22 cellular contexts compared by ENCODE assay signal in genomic region chr16:57264381-57264780, GRCh38. TPM values are rescaled to one million over a fixed set of nuclear protein-coding genes. Genes with fewer than 3 reads are reported as not detected.
DNase-seq lines count a peak whose midpoint lies in the region; ATAC-seq and TF ChIP-seq lines count a peak whose summit lies in the region.
"Had no signal": no experiment of that assay in that cellular context is flagged by ENCODE, and none has a peak within 500 bp of the region (broad histone marks: within the 10 kb centered on the region; RNA-seq: fewer than 3 reads in every experiment).

No MANE protein-coding gene starts in this region.

- peak overlapping the region in 8 of 9 donors; percentile 59 to 97 (median 84) for H3K27ac Mint-ChIP-seq in naive thymus-derived CD4-positive, alpha-beta T cell
- no peak overlapping the region for H3K27ac Mint-ChIP-seq in activated T-helper 17 cell treated with anti-CD3 and anti-CD28 coated beads, Interleukin-2, amount 50 U/mL, for 72 hours
- H3K27ac Mint-ChIP-seq: activated CD4-positive, alpha-beta memory T cell treated with anti-CD3 and anti-CD28 coated beads, Interleukin-2, amount 10 ng/mL, durations not matched to agents 7 days and 5 days had no signal

- intact Hi-C loops in naive thymus-derived CD4-positive, alpha-beta T cell (cut with micrococcal nuclease) = no loop called here

- POLR2A ChIA-PET in naive thymus-derived CD4-positive, alpha-beta T cell (lab: Charles Lee) = interaction anchor here (1.3 to 5.4 kb wide), 3 partner anchors 12 to 18 kb away, joined by 3 to 36 read pairs (median 35); partner anchors contain the start of gene ARL2BP

- H3K9me3 ChIP-seq in naive thymus-derived CD4-positive, alpha-beta T cell (ENCODE audit: control insufficient read depth in 2 of 3, low read length in 3 of 3) = no peaks in the 10 kb centered on the region
- no peaks in the 10 kb centered on the region for H3K9me3 ChIP-seq in upper lobe of left lung
- H3K9me3 ChIP-seq: testis had no signal

- CTCF ChIA-PET in naive thymus-derived CD4-positive, alpha-beta T cell (lab: Charles Lee) = interaction anchor here (0.6 to 1.0 kb wide), 3 partner anchors 9 to 153 kb away, joined by 3 to 4 read pairs (median 3); no protein-coding TSS in a partner anchor

- H3K36me3 Mint-ChIP-seq in naive thymus-derived CD4-positive, alpha-beta T cell = no peaks in the 10 kb centered on the region
- H3K36me3 Mint-ChIP-seq in activated T-helper 17 cell treated with anti-CD3 and anti-CD28 coated beads, Interleukin-2, amount 50 U/mL, for 72 hours (ENCODE audit: low read depth) = no peaks in the 10 kb centered on the region

- no peak for ATAC-seq in naive thymus-derived CD4-positive, alpha-beta T cell
- ATAC-seq in upper lobe of left lung (ENCODE audit: low FRiP score in 2 of 2) (no peak), HG03439 (IDR thresholded peaks at IDR 0.05; ENCODE audit: unreplicated experiment) (no peak)
- no peak for ATAC-seq in activated T-helper 17 cell treated with anti-CD3 and anti-CD28 coated beads, Interleukin-2, amount 50 U/mL, for 72 hours (replicated peaks)

- H3K4me1 ChIP-seq in naive thymus-derived CD4-positive, alpha-beta T cell (ENCODE audit: control insufficient read depth in 2 of 2, insufficient read depth in 2 of 2, low read length in 2 of 2) = peaks cover 14 to 56% of the 10 kb centered on the region in 2 donors
- peaks cover 40 to 84% (median 78%) of the 10 kb centered on the region in 4 donors for H3K4me1 ChIP-seq in upper lobe of left lung

- TF ChIP-seq EP300 in upper lobe of left lung (IDR thresholded peaks at IDR 0.05) = no peak

- no peaks in the 10 kb centered on the region for H3K9me3 Mint-ChIP-seq in naive thymus-derived CD4-positive, alpha-beta T cell
- H3K9me3 Mint-ChIP-seq in activated T-helper 17 cell treated with anti-CD3 and anti-CD28 coated beads, Interleukin-2, amount 50 U/mL, for 72 hours = no peaks in the 10 kb centered on the region
- H3K9me3 Mint-ChIP-seq: activated CD4-positive, alpha-beta memory T cell treated with anti-CD3 and anti-CD28 coated beads, Interleukin-2, amount 10 ng/mL, durations not matched to agents 7 days and 5 days; central memory CD8-positive, alpha-beta T cell had no signal

- no peak overlapping the region for H3K27ac ChIP-seq in coronary artery
- H3K27ac ChIP-seq in naive thymus-derived CD4-positive, alpha-beta T cell (ENCODE audit: low read depth, low read length) = peak overlapping the region; percentile 32
- peak overlapping the region; percentile 74 to 93 (median 88) for H3K27ac ChIP-seq in upper lobe of left lung
- H3K27ac ChIP-seq: testis, WERI-Rb-1 had no signal

- H3K4me1 Mint-ChIP-seq in naive thymus-derived CD4-positive, alpha-beta T cell = peaks cover 20 to 70% (median 61%) of the 10 kb centered on the region in 7 donors
- peaks cover 20% of the 10 kb centered on the region for H3K4me1 Mint-ChIP-seq in activated T-helper 17 cell treated with anti-CD3 and anti-CD28 coated beads, Interleukin-2, amount 50 U/mL, for 72 hours

- H3K27me3 Mint-ChIP-seq in naive thymus-derived CD4-positive, alpha-beta T cell = no peaks in the 10 kb centered on the region
- H3K27me3 Mint-ChIP-seq in activated T-helper 17 cell treated with anti-CD3 and anti-CD28 coated beads, Interleukin-2, amount 50 U/mL, for 72 hours = no peaks in the 10 kb centered on the region
- H3K27me3 Mint-ChIP-seq: activated CD4-positive, alpha-beta memory T cell treated with anti-CD3 and anti-CD28 coated beads, Interleukin-2, amount 10 ng/mL, durations not matched to agents 7 days and 5 days; central memory CD8-positive, alpha-beta T cell had no signal

- H3K4me3 ChIP-seq in coronary artery = no peak overlapping the region
- H3K4me3 ChIP-seq in naive thymus-derived CD4-positive, alpha-beta T cell (ENCODE audit: low read length) = no peak overlapping the region
- H3K4me3 ChIP-seq in upper lobe of left lung = no peak overlapping the region
- H3K4me3 ChIP-seq: skin epidermis, testis had no signal

- TF ChIP-seq CTCF in coronary artery (IDR thresholded peaks at IDR 0.05) (no peak), upper lobe of left lung (IDR thresholded peaks at IDR 0.05) (no peak)

- WGBS in upper lobe of left lung, 2 donors = 76 to 86% methylated on average over 8 of the region's 8 CpGs

- DNase-seq in SKM-1 (lab: John Stamatoyannopoulos, UW; ENCODE audit: unreplicated experiment) (peak; percentile 30), SKM-1 treated with dmso at 0.1 percent for 144 hours (lab: John Stamatoyannopoulos, UW; ENCODE audit: unreplicated experiment) (no peak), coronary artery (ENCODE audit: low spot score) (peak; percentile 16), upper lobe of left lung (peak in 1 of 2 donors; percentile 15), AG20443 (ENCODE audit: low spot score) (no peak)
- no peak for DNase-seq in naive thymus-derived CD4-positive, alpha-beta T cell
- DNase-seq: activated CD4-positive, alpha-beta memory T cell treated with anti-CD3 and anti-CD28 coated beads, Interleukin-2, amount 10 ng/mL, durations not matched to agents 7 days and 5 days; activated T-cell treated with anti-CD3 and anti-CD28 coated beads, Interleukin-2, amount 50 U/mL, for 48 hours; C1 segment of cervical spinal cord; DND-41; NCI-H1417 treated with DMSO at 0.1 percent for 48 hours; NCI-H2171 treated with DMSO at 0.1 percent for 48 hours; stimulated activated CD4-positive, alpha-beta T cell treated with anti-CD3 and anti-CD28 coated beads, Interleukin-4, amount 100 ng/mL, for 4 hours; stimulated activated CD8-positive, alpha-beta memory T cell treated with anti-CD3 and anti-CD28 coated beads, Interleukin-4, amount 100 ng/mL, for 48 hours; T-helper 1 cell; testis; WERI-Rb-1 had no signal

- H3K4me3 Mint-ChIP-seq in naive thymus-derived CD4-positive, alpha-beta T cell = peak overlapping the region in 2 of 10 donors; percentile 16 to 29
- H3K4me3 Mint-ChIP-seq in activated T-helper 17 cell treated with anti-CD3 and anti-CD28 coated beads, Interleukin-2, amount 50 U/mL, for 72 hours = no peak overlapping the region
- H3K4me3 Mint-ChIP-seq: activated CD4-positive, alpha-beta memory T cell treated with anti-CD3 and anti-CD28 coated beads, Interleukin-2, amount 10 ng/mL, durations not matched to agents 7 days and 5 days; central memory CD8-positive, alpha-beta T cell had no signal

- no peak for TF ChIP-seq POLR2A in upper lobe of left lung (IDR thresholded peaks at IDR 0.05)

- no peaks in the 10 kb centered on the region for H3K27me3 ChIP-seq in naive thymus-derived CD4-positive, alpha-beta T cell (ENCODE audit: control insufficient read depth in 2 of 2, insufficient read depth in 2 of 2, low read length in 2 of 2)
- no peaks in the 10 kb centered on the region for H3K27me3 ChIP-seq in upper lobe of left lung
- H3K27me3 ChIP-seq: testis had no signal

- H3K36me3 ChIP-seq in naive thymus-derived CD4-positive, alpha-beta T cell (ENCODE audit: control insufficient read depth in 2 of 3, insufficient read depth in 3 of 3, low read length in 3 of 3) = no peaks in the 10 kb centered on the region
- no peaks in the 10 kb centered on the region for H3K36me3 ChIP-seq in upper lobe of left lung
- H3K36me3 ChIP-seq: WERI-Rb-1 had no signal

RNA-seq across cellular contexts. Expression of gene ARL2BP, which starts 19.3 kb away (rescaled TPM):
- total RNA-seq in naive thymus-derived CD4-positive, alpha-beta T cell = 10 to 100 TPM; 32.6 to 57.7 (median 37.9) TPM
- 100 to 1,000 TPM; 146 to 166 TPM for polyA plus RNA-seq in naive thymus-derived CD4-positive, alpha-beta T cell
- 10 to 100 TPM; 18.9 to 74.9 (median 54.2) TPM for total RNA-seq in upper lobe of left lung
- 10 to 100 TPM; 17.0 to 23.5 TPM for total RNA-seq in activated T-helper 17 cell treated with anti-CD3 and anti-CD28 coated beads, Interleukin-2, amount 50 U/mL, for 72 hours

RNA-seq across cellular contexts. Expression of gene PLLP, which starts 20.1 kb away (rescaled TPM):
- total RNA-seq in naive thymus-derived CD4-positive, alpha-beta T cell = 1 to 10 TPM in 4 of 5 experiments, under 1 TPM in 1; 0.36 to 8.4 (median 3.3) TPM
- polyA plus RNA-seq in naive thymus-derived CD4-positive, alpha-beta T cell = 10 to 100 TPM; 10.0 to 26.0 TPM
- total RNA-seq in upper lobe of left lung = 100 to 1,000 TPM in 4 of 6 donors, 10 to 100 TPM in 2; 38.8 to 184 (median 114) TPM
- total RNA-seq in activated T-helper 17 cell treated with anti-CD3 and anti-CD28 coated beads, Interleukin-2, amount 50 U/mL, for 72 hours = not detected
- total RNA-seq: A172 had no signal

Comparison
In these comparisons a context has a peak if more than half of its experiments do, and no peak if none do; other contexts are left out.
1. DNase-seq: peak in SKM-1 (single experiment) and coronary artery (single experiment); none in SKM-1 treated with dmso at 0.1 percent for 144 hours (single experiment), naive thymus-derived CD4-positive, alpha-beta T cell (0 of 9) and AG20443 (single experiment).
2. H3K27ac ChIP-seq: peak in naive thymus-derived CD4-positive, alpha-beta T cell (single experiment) and upper lobe of left lung (4 of 4); none in coronary artery (0 of 2).
3. RNA of gene PLLP, which starts 20.1 kb away (total RNA-seq): 38.8 to 184 TPM in upper lobe of left lung; 0.36 to 8.4 TPM in naive thymus-derived CD4-positive, alpha-beta T cell and not detected in activated T-helper 17 cell treated with anti-CD3 and anti-CD28 coated beads, Interleukin-2, amount 50 U/mL, for 72 hours; every median in the first group is over 4 times any median in the second.